ENCODE assay signal across 29 cellular contexts in genomic region chr5:56530739-56531138, GRCh38.
"Had no signal": no experiment of that assay in that cellular context is flagged by ENCODE, and none has a peak within 500 bp of the region (broad histone marks: within the 10 kb centered on the region; RNA-seq: fewer than 3 reads in every experiment).

No MANE protein-coding gene starts in this region.

- H3K36me3 Mint-ChIP-seq: activated CD4-positive, alpha-beta memory T cell treated with anti-CD3 and anti-CD28 coated beads for 36 hours; activated naive CD4-positive, alpha-beta T cell treated with anti-CD3 and anti-CD28 coated beads, Interleukin-2, amount 50 U/mL, for 24 hours; memory B cell; natural killer cell treated with Interleukin-12 subunit alpha and Interleukin-12 subunit beta and Interleukin-15 and Interleukin-18, amount 100 ng/mL, for 72 hours; stimulated activated effector memory CD8-positive, alpha-beta T cell treated with anti-CD3 and anti-CD28 coated beads, Interleukin-12 subunit alpha, Interleukin-12 subunit beta, amount 100 ng/mL, for 72 hours had no signal

- H3K27ac Mint-ChIP-seq: activated CD4-positive, alpha-beta memory T cell treated with anti-CD3 and anti-CD28 coated beads for 36 hours; activated naive CD4-positive, alpha-beta T cell treated with anti-CD3 and anti-CD28 coated beads, Interleukin-2, amount 50 U/mL, for 24 hours; activated naive CD8-positive, alpha-beta T cell treated with anti-CD3 and anti-CD28 coated beads, Interleukin-2, amount 50 U/mL, for 24 hours; activated T-helper 1 cell treated with anti-CD3 and anti-CD28 coated beads, Interleukin-12 subunit alpha, Interleukin-12 subunit beta, Interleukin-2, Interleukin-4 antibody, amounts not matched to agents 30 ng/mL and 10 ng/mL and 1 ng/mL, durations not matched to agents 14 hours and 24 hours and 36 hours; natural killer cell treated with Interleukin-12 subunit alpha and Interleukin-12 subunit beta and Interleukin-15 and Interleukin-18, amount 100 ng/mL, for 72 hours; stimulated activated effector memory CD8-positive, alpha-beta T cell treated with anti-CD3 and anti-CD28 coated beads, Interleukin-12 subunit alpha, Interleukin-12 subunit beta, amount 100 ng/mL, for 72 hours had no signal

- H3K27ac ChIP-seq: gastrocnemius medialis, thyroid gland, upper lobe of right lung, VCaP had no signal

- H3K4me3 ChIP-seq: esophagus squamous epithelium, gastrocnemius medialis, thyroid gland, upper lobe of right lung had no signal

- H3K9me3 Mint-ChIP-seq: activated CD4-positive, alpha-beta memory T cell treated with anti-CD3 and anti-CD28 coated beads for 36 hours; activated naive CD4-positive, alpha-beta T cell treated with anti-CD3 and anti-CD28 coated beads, Interleukin-2, amount 50 U/mL, for 24 hours; activated naive CD8-positive, alpha-beta T cell treated with anti-CD3 and anti-CD28 coated beads, Interleukin-2, amount 50 U/mL, for 24 hours; activated T-helper 1 cell treated with anti-CD3 and anti-CD28 coated beads, Interleukin-12 subunit alpha, Interleukin-12 subunit beta, Interleukin-2, Interleukin-4 antibody, amounts not matched to agents 30 ng/mL and 10 ng/mL and 1 ng/mL, durations not matched to agents 14 hours and 24 hours and 36 hours; natural killer cell treated with Interleukin-12 subunit alpha and Interleukin-12 subunit beta and Interleukin-15 and Interleukin-18, amount 100 ng/mL, for 72 hours; stimulated activated effector memory CD8-positive, alpha-beta T cell treated with anti-CD3 and anti-CD28 coated beads, Interleukin-12 subunit alpha, Interleukin-12 subunit beta, amount 100 ng/mL, for 72 hours had no signal

- H3K36me3 ChIP-seq: esophagus squamous epithelium, gastrocnemius medialis, thyroid gland, upper lobe of right lung had no signal

- H3K9me3 ChIP-seq: esophagus squamous epithelium, gastrocnemius medialis, thyroid gland, upper lobe of right lung had no signal

- H3K27me3 ChIP-seq: esophagus squamous epithelium, gastrocnemius medialis, thyroid gland, upper lobe of right lung had no signal

- H3K27me3 Mint-ChIP-seq: activated CD4-positive, alpha-beta memory T cell treated with anti-CD3 and anti-CD28 coated beads for 36 hours; activated naive CD4-positive, alpha-beta T cell treated with anti-CD3 and anti-CD28 coated beads, Interleukin-2, amount 50 U/mL, for 24 hours; activated naive CD8-positive, alpha-beta T cell treated with anti-CD3 and anti-CD28 coated beads, Interleukin-2, amount 50 U/mL, for 24 hours; memory B cell; natural killer cell treated with Interleukin-12 subunit alpha and Interleukin-12 subunit beta and Interleukin-15 and Interleukin-18, amount 100 ng/mL, for 72 hours; stimulated activated naive CD8-positive, alpha-beta T cell treated with anti-CD3 and anti-CD28 coated beads, Interleukin-15, amount 100 ng/mL, for 72 hours had no signal

- H3K4me1 Mint-ChIP-seq: activated naive CD8-positive, alpha-beta T cell treated with anti-CD3 and anti-CD28 coated beads, Interleukin-2, amount 50 U/mL, for 24 hours; stimulated activated effector memory CD8-positive, alpha-beta T cell treated with anti-CD3 and anti-CD28 coated beads, Interleukin-12 subunit alpha, Interleukin-12 subunit beta, amount 100 ng/mL, for 72 hours; stimulated activated naive CD8-positive, alpha-beta T cell treated with anti-CD3 and anti-CD28 coated beads, Interleukin-15, amount 100 ng/mL, for 72 hours had no signal

- H3K4me3 Mint-ChIP-seq: activated CD4-positive, alpha-beta memory T cell treated with anti-CD3 and anti-CD28 coated beads for 36 hours; activated naive CD4-positive, alpha-beta T cell treated with anti-CD3 and anti-CD28 coated beads, Interleukin-2, amount 50 U/mL, for 24 hours; activated naive CD8-positive, alpha-beta T cell treated with anti-CD3 and anti-CD28 coated beads, Interleukin-2, amount 50 U/mL, for 24 hours; activated T-helper 1 cell treated with anti-CD3 and anti-CD28 coated beads, Interleukin-12 subunit alpha, Interleukin-12 subunit beta, Interleukin-2, Interleukin-4 antibody, amounts not matched to agents 30 ng/mL and 10 ng/mL and 1 ng/mL, durations not matched to agents 14 hours and 24 hours and 36 hours; memory B cell; natural killer cell treated with Interleukin-12 subunit alpha and Interleukin-12 subunit beta and Interleukin-15 and Interleukin-18, amount 100 ng/mL, for 72 hours; stimulated activated effector memory CD8-positive, alpha-beta T cell treated with anti-CD3 and anti-CD28 coated beads, Interleukin-12 subunit alpha, Interleukin-12 subunit beta, amount 100 ng/mL, for 72 hours; stimulated activated naive CD8-positive, alpha-beta T cell treated with anti-CD3 and anti-CD28 coated beads, Interleukin-15, amount 100 ng/mL, for 72 hours had no signal

- DNase-seq: activated CD4-positive, alpha-beta memory T cell treated with anti-CD3 and anti-CD28 coated beads for 36 hours; activated CD4-positive, alpha-beta T cell treated with anti-CD3 and anti-CD28 coated beads for 4 hours; activated CD8-positive, alpha-beta memory T cell treated with anti-CD3 and anti-CD28 coated beads, Interleukin-2, amount 50 U/mL, for 4 hours; activated gamma-delta T cell; activated naive CD8-positive, alpha-beta T cell treated with anti-CD3 and anti-CD28 coated beads, Interleukin-2, amount 50 U/mL, for 24 hours; activated T-cell treated with anti-CD3 and anti-CD28 coated beads, Interleukin-2, amount 50 U/mL, for 1 hour; amygdala; effector CD8-positive, alpha-beta T cell; esophagus squamous epithelium; gastrocnemius medialis; glutamatergic neuron; hippocampal formation; left cardiac atrium; midbrain; right cardiac atrium; stimulated activated CD4-positive, alpha-beta T cell treated with anti-CD3 and anti-CD28 coated beads, Interleukin-4, amount 100 ng/mL, for 24 hours; stimulated activated naive CD8-positive, alpha-beta T cell treated with anti-CD3 and anti-CD28 coated beads, Interleukin-15, amount 100 ng/mL, for 72 hours; thyroid gland; upper lobe of right lung had no signal

- FAIRE-seq: colon, endometrium, keratinocyte, TTC549 had no signal

- H3K4me1 ChIP-seq: gastrocnemius medialis, thyroid gland had no signal
